In genomic region chr3:119598410-119599098, GRCh38 we compare ENCODE assay signal across 14 cellular contexts. TPM values are rescaled to one million over a fixed set of nuclear protein-coding genes. Genes with fewer than 3 reads are reported as not detected.
A peak's percentile ranks its signal among the peaks of the same experiment; 100 is the strongest.
DNase-seq lines count a peak whose midpoint lies in the region; ATAC-seq and TF ChIP-seq lines count a peak whose summit lies in the region.
"Had no signal": no experiment of that assay in that cellular context is flagged by ENCODE, and none has a peak within 500 bp of the region (broad histone marks: within the 10 kb centered on the region; RNA-seq: fewer than 3 reads in every experiment).

No MANE protein-coding gene starts in this region.

- H3K27me3 ChIP-seq in heart left ventricle (no peaks in the 10 kb centered on the region), OCI-LY3 (ENCODE audit: low read depth, low read length) (no peaks in the 10 kb centered on the region)
- H3K27me3 ChIP-seq: esophagus muscularis mucosa, thyroid gland had no signal

- no peak for DNase-seq in heart left ventricle
- no peak for DNase-seq in left cardiac atrium
- DNase-seq in OCI-M1 (lab: John Stamatoyannopoulos, UW), result no peak
- DNase-seq in activated naive CD4-positive, alpha-beta T cell (lab: John Stamatoyannopoulos, UW), result no peak
- DNase-seq in NCI-H2171 treated with DMSO at 0.1 percent for 48 hours (lab: John Stamatoyannopoulos, UW), result no peak
- no peak for DNase-seq in activated effector memory CD4-positive, alpha-beta T cell treated with Interleukin-2 at 50 U/mL for 16 hours
- DNase-seq: KBM-7; NCI-H524 treated with DMSO at 0.1 percent for 48 hours; stimulated activated CD4-positive, alpha-beta T cell treated with anti-CD3 and anti-CD28 coated beads, Interleukin-15, amount 100 ng/mL, for 24 hours; T-helper 9 cell; thyroid gland had no signal

- H3K36me3 ChIP-seq in heart left ventricle, result no peaks in the 10 kb centered on the region
- no peaks in the 10 kb centered on the region for H3K36me3 ChIP-seq in OCI-LY3 (replicated peaks; ENCODE audit: low read depth, low read length)
- H3K36me3 ChIP-seq: esophagus muscularis mucosa, thyroid gland had no signal

- peaks cover 3 to 80% (median 60%) of the 10 kb centered on the region in 12 donors for H3K4me1 ChIP-seq in heart left ventricle
- peaks cover 89% of the 10 kb centered on the region for H3K4me1 ChIP-seq in OCI-LY3 (ENCODE audit: low read length)

- no peaks in the 10 kb centered on the region for H4K20me1 ChIP-seq in OCI-LY3 (ENCODE audit: insufficient read depth, low read length)

- ATAC-seq in heart left ventricle (peak in 1 of 4 donors; percentile 4), left cardiac atrium (no peak), HG02623 (IDR thresholded peaks at IDR 0.05; ENCODE audit: unreplicated experiment) (peak; percentile 49)

- H2AFZ ChIP-seq in OCI-LY3 (ENCODE audit: low read depth, low read length), result no peak overlapping the region

- no peaks in the 10 kb centered on the region for H3K9me3 ChIP-seq in heart left ventricle
- no peaks in the 10 kb centered on the region for H3K9me3 ChIP-seq in OCI-LY3 (ENCODE audit: insufficient read depth, low read length)
- H3K9me3 ChIP-seq: esophagus muscularis mucosa, thyroid gland had no signal

- intact Hi-C loops in heart left ventricle (cut with DNase I), result loop anchor here in 2 of 10 donors (5.0 kb wide), 2 partner anchors 39 to 79 kb away; partner anchors contain the start of gene COX17 (in 2 of the 2)
- intact Hi-C loops in left cardiac atrium (cut with DNase I), result no loop called here

- H3K27ac ChIP-seq in heart left ventricle (peak overlapping the region in 11 of 12 donors; percentile 59 to 85 (median 81)), OCI-LY3 (ENCODE audit: low read length) (peak overlapping the region; percentile 96)

- H3K4me2 ChIP-seq in OCI-LY3 (ENCODE audit: low read length), result peak overlapping the region; percentile 78

- H3K9ac ChIP-seq in OCI-LY3 (ENCODE audit: low read length), result peak overlapping the region; percentile 77

- TF ChIP-seq CTCF in heart left ventricle (IDR thresholded peaks at IDR 0.05), result no peak
- TF ChIP-seq CTCF in OCI-LY3 (IDR thresholded peaks at IDR 0.05; ENCODE audit: low read depth, low read length), result no peak

- H3K79me2 ChIP-seq in OCI-LY3 (ENCODE audit: low read length), result peaks cover 15% of the 10 kb centered on the region

- WGBS in heart left ventricle, 4 donors, result 73 to 86% (median 75%) methylated on average over 1 of the region's 1 CpG

- no peak for TF ChIP-seq POLR2A in heart left ventricle (IDR thresholded peaks at IDR 0.05)

- H3K4me3 ChIP-seq in heart left ventricle (peak overlapping the region in 1 of 12 donors; percentile 18), OCI-LY3 (ENCODE audit: low read length) (peak overlapping the region; percentile 57)
- H3K4me3 ChIP-seq: esophagus muscularis mucosa, thyroid gland had no signal

RNA-seq across cellular contexts. Expression of gene PLA1A, which starts 0.9 kb away (rescaled TPM):
- 10 to 100 TPM in 1 of 9 donors, 1 to 10 TPM in 6, under 1 TPM in 2; 0.58 to 23.8 (median 1.8) TPM for total RNA-seq in heart left ventricle
- polyA plus RNA-seq in heart left ventricle, result 1 to 10 TPM in 1 of 2 donors, under 1 TPM in 1; 0.86 to 2.6 TPM
- total RNA-seq in left cardiac atrium, result 1 to 10 TPM; 1.5 to 8.7 TPM

RNA-seq across cellular contexts. Expression of gene ADPRH, which starts 19.3 kb away (rescaled TPM):
- total RNA-seq in heart left ventricle (10 to 100 TPM in 6 of 9 donors, 1 to 10 TPM in 3; 9.7 to 17.5 (median 11.5) TPM), left cardiac atrium (10 to 100 TPM in 1 of 2 donors, 1 to 10 TPM in 1; 9.4 to 10.8 TPM)
- 10 to 100 TPM in 1 of 2 donors, 1 to 10 TPM in 1; 5.0 to 14.2 TPM for polyA plus RNA-seq in heart left ventricle

RNA-seq across cellular contexts. Expression of gene CD80, which starts 39.1 kb away (rescaled TPM):
- total RNA-seq in heart left ventricle (1 to 10 TPM in 1 of 9 donors, under 1 TPM in 5, not detected in 3; 0.22 to 4.4 (median 0.39) TPM), left cardiac atrium (under 1 TPM; 0.10 to 0.21 TPM)
- under 1 TPM; 0.12 to 0.19 TPM for polyA plus RNA-seq in heart left ventricle
